In genomic region chr16:12203780-12204351, GRCh38 we compare ENCODE assay signal across 1 cellular context.
TF ChIP-seq lines count a peak whose summit lies in the region.

No MANE protein-coding gene starts in this region.

TF ChIP-seq in HepG2, 621 proteins besides CTCF, POLR2A, EP300 and RAD21 (continued from another document):
- TF ChIP-seq, protein P1, sequence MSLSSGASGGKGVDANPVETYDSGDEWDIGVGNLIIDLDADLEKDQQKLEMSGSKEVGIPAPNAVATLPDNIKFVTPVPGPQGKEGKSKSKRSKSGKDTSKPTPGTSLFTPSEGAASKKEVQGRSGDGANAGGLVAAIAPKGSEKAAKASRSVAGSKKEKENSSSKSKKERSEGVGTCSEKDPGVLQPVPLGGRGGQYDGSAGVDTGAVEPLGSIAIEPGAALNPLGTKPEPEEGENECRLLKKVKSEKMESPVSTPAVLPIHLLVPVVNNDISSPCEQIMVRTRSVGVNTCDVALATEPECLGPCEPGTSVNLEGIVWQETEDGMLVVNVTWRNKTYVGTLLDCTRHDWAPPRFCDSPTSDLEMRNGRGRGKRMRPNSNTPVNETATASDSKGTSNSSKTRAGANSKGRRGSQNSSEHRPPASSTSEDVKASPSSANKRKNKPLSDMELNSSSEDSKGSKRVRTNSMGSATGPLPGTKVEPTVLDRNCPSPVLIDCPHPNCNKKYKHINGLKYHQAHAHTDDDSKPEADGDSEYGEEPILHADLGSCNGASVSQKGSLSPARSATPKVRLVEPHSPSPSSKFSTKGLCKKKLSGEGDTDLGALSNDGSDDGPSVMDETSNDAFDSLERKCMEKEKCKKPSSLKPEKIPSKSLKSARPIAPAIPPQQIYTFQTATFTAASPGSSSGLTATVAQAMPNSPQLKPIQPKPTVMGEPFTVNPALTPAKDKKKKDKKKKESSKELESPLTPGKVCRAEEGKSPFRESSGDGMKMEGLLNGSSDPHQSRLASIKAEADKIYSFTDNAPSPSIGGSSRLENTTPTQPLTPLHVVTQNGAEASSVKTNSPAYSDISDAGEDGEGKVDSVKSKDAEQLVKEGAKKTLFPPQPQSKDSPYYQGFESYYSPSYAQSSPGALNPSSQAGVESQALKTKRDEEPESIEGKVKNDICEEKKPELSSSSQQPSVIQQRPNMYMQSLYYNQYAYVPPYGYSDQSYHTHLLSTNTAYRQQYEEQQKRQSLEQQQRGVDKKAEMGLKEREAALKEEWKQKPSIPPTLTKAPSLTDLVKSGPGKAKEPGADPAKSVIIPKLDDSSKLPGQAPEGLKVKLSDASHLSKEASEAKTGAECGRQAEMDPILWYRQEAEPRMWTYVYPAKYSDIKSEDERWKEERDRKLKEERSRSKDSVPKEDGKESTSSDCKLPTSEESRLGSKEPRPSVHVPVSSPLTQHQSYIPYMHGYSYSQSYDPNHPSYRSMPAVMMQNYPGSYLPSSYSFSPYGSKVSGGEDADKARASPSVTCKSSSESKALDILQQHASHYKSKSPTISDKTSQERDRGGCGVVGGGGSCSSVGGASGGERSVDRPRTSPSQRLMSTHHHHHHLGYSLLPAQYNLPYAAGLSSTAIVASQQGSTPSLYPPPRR (CRISPR knock-in tag; IDR thresholded peaks at IDR 0.05; ENCODE audit: borderline replicate concordance), result peak; percentile 51; the same call in 1 of the 2 replicates
- TF ChIP-seq RXRB (CRISPR knock-in tag; IDR thresholded peaks at IDR 0.05; ENCODE audit: borderline replicate concordance) (peak; percentile 35; the same call in 1 of the 2 replicates), ZNF75D (CRISPR knock-in tag; IDR thresholded peaks at IDR 0.05; ENCODE audit: borderline replicate concordance) (no peak), ZNF605 (CRISPR knock-in tag; IDR thresholded peaks at IDR 0.05) (peak; percentile 56; the same call in 1 of the 2 replicates), MNT (IDR thresholded peaks at IDR 0.05) (peak; percentile 74), PATZ1 (CRISPR knock-in tag; IDR thresholded peaks at IDR 0.05) (0 out of 2 replicates have a peak, but pooled peaks have one; percentile 11), ASH2L (IDR thresholded peaks at IDR 0.05; ENCODE audit: insufficient read length, low read depth, low read length) (peak; percentile 23), EEA1 (CRISPR knock-in tag; IDR thresholded peaks at IDR 0.05; ENCODE audit: borderline replicate concordance) (peak; percentile 74; the same call in 1 of the 2 replicates), SAFB2 (CRISPR knock-in tag; IDR thresholded peaks at IDR 0.05; ENCODE audit: borderline replicate concordance, low read depth) (0 out of 2 replicates have a peak, but pooled peaks have one; percentile 67), HOXA3 (CRISPR knock-in tag; IDR thresholded peaks at IDR 0.05) (peak; percentile 25; the same call in 1 of the 2 replicates), ZBTB38 (CRISPR knock-in tag; IDR thresholded peaks at IDR 0.05) (peak; percentile 85), HNF4G (IDR thresholded peaks at IDR 0.05; ENCODE audit: borderline replicate concordance, low read depth, low read length) (peak; percentile 41; the same call in 1 of the 2 replicates), HNF4G (CRISPR knock-in tag; IDR thresholded peaks at IDR 0.05; ENCODE audit: borderline replicate concordance, low read depth) (no peak), LBX2 (CRISPR knock-in tag; IDR thresholded peaks at IDR 0.05; ENCODE audit: borderline replicate concordance) (peak; percentile 46; the same call in 1 of the 2 replicates), ATF5 (CRISPR knock-in tag; IDR thresholded peaks at IDR 0.05; ENCODE audit: low read depth) (0 out of 2 replicates have a peak, but pooled peaks have one; percentile 74), ZNF205 (CRISPR knock-in tag; IDR thresholded peaks at IDR 0.05) (no peak), TRAFD1 (CRISPR knock-in tag; IDR thresholded peaks at IDR 0.05; ENCODE audit: borderline replicate concordance) (0 out of 2 replicates have a peak, but pooled peaks have one; percentile 77), MYC (CRISPR knock-in tag; IDR thresholded peaks at IDR 0.05; ENCODE audit: borderline replicate concordance) (peak; percentile 11; the same call in 1 of the 2 replicates), NFIC (IDR thresholded peaks at IDR 0.05; ENCODE audit: low read length) (no peak), PAXIP1 (CRISPR knock-in tag; conservative IDR thresholded peaks at IDR 0.05) (peak; percentile 46; the same call in 1 of the 2 replicates), ATF7 (IDR thresholded peaks at IDR 0.05) (no peak), ATF7 (CRISPR knock-in tag; IDR thresholded peaks at IDR 0.05) (peak; percentile 63; the same call in 1 of the 2 replicates), KDM5A (IDR thresholded peaks at IDR 0.05; ENCODE audit: borderline replicate concordance, low read length) (no peak), SMARCE1 (IDR thresholded peaks at IDR 0.05; ENCODE audit: borderline replicate concordance) (no peak), ZFP41 (CRISPR knock-in tag; IDR thresholded peaks at IDR 0.05; ENCODE audit: borderline replicate concordance) (no peak), SALL1 (CRISPR knock-in tag; IDR thresholded peaks at IDR 0.05) (peak; percentile 28; the same call in 1 of the 2 replicates)
- TF ChIP-seq, protein P2, sequence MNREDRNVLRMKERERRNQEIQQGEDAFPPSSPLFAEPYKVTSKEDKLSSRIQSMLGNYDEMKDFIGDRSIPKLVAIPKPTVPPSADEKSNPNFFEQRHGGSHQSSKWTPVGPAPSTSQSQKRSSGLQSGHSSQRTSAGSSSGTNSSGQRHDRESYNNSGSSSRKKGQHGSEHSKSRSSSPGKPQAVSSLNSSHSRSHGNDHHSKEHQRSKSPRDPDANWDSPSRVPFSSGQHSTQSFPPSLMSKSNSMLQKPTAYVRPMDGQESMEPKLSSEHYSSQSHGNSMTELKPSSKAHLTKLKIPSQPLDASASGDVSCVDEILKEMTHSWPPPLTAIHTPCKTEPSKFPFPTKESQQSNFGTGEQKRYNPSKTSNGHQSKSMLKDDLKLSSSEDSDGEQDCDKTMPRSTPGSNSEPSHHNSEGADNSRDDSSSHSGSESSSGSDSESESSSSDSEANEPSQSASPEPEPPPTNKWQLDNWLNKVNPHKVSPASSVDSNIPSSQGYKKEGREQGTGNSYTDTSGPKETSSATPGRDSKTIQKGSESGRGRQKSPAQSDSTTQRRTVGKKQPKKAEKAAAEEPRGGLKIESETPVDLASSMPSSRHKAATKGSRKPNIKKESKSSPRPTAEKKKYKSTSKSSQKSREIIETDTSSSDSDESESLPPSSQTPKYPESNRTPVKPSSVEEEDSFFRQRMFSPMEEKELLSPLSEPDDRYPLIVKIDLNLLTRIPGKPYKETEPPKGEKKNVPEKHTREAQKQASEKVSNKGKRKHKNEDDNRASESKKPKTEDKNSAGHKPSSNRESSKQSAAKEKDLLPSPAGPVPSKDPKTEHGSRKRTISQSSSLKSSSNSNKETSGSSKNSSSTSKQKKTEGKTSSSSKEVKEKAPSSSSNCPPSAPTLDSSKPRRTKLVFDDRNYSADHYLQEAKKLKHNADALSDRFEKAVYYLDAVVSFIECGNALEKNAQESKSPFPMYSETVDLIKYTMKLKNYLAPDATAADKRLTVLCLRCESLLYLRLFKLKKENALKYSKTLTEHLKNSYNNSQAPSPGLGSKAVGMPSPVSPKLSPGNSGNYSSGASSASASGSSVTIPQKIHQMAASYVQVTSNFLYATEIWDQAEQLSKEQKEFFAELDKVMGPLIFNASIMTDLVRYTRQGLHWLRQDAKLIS (CRISPR knock-in tag; IDR thresholded peaks at IDR 0.05), result no peak
- TF ChIP-seq, protein P3, sequence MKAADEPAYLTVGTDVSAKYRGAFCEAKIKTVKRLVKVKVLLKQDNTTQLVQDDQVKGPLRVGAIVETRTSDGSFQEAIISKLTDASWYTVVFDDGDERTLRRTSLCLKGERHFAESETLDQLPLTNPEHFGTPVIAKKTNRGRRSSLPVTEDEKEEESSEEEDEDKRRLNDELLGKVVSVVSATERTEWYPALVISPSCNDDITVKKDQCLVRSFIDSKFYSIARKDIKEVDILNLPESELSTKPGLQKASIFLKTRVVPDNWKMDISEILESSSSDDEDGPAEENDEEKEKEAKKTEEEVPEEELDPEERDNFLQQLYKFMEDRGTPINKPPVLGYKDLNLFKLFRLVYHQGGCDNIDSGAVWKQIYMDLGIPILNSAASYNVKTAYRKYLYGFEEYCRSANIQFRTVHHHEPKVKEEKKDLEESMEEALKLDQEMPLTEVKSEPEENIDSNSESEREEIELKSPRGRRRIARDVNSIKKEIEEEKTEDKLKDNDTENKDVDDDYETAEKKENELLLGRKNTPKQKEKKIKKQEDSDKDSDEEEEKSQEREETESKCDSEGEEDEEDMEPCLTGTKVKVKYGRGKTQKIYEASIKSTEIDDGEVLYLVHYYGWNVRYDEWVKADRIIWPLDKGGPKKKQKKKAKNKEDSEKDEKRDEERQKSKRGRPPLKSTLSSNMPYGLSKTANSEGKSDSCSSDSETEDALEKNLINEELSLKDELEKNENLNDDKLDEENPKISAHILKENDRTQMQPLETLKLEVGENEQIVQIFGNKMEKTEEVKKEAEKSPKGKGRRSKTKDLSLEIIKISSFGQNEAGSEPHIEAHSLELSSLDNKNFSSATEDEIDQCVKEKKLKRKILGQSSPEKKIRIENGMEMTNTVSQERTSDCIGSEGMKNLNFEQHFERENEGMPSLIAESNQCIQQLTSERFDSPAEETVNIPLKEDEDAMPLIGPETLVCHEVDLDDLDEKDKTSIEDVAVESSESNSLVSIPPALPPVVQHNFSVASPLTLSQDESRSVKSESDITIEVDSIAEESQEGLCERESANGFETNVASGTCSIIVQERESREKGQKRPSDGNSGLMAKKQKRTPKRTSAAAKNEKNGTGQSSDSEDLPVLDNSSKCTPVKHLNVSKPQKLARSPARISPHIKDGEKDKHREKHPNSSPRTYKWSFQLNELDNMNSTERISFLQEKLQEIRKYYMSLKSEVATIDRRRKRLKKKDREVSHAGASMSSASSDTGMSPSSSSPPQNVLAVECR (CRISPR knock-in tag; IDR thresholded peaks at IDR 0.05; ENCODE audit: borderline replicate concordance), result peak; percentile 27; the same call in 1 of the 2 replicates
TF ChIP-seq in HepG2: peak in this region for 77.
